Comparison of ENCODE assay signal across 1 cellular context in the genomic region with DNA sequence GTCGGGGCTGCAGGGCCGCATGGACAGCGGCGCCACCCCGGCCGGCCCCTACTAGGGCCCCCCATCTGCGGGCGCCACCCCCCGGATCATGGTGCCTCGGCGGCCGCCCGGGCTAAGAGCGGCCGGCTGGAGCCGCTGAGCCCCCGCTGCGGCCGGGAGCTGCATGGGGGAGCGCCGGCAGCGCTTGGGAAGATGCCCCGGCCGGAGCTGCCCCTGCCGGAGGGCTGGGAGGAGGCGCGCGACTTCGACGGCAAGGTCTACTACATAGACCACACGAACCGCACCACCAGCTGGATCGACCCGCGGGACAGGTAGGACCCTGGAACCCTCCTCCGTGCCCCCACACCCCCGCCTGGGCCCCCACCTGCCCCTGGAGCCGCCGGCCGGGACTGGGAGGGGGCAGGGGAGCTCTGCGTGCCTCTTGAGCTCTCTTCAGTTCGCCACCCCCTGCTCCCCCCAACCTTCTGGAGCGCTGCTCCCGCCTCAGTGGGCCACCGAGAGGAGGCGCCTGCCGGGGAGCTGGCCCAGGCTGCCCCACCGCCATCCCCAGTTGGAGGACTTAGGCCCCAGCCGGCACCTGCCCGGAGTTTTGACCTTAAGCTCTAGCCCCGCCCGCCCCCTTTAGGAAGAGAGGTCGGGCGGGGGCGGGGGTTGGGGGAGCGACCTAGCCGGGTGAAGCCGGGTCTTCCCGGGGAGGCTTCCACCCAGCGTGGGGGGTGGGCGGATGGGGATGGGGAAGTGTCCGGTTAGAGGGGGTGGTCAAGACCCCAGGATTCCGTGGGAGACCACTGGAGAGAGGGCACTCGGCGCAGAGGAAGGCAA.
A peak's percentile ranks its signal among the peaks of the same experiment; 100 is the strongest.
TF ChIP-seq lines count a peak whose summit lies in the region.

No MANE protein-coding gene starts in this region.

TF ChIP-seq in HepG2, 621 proteins besides CTCF, POLR2A, EP300 and RAD21 (continued from another document and continues in another):
- TF ChIP-seq, protein P1, sequence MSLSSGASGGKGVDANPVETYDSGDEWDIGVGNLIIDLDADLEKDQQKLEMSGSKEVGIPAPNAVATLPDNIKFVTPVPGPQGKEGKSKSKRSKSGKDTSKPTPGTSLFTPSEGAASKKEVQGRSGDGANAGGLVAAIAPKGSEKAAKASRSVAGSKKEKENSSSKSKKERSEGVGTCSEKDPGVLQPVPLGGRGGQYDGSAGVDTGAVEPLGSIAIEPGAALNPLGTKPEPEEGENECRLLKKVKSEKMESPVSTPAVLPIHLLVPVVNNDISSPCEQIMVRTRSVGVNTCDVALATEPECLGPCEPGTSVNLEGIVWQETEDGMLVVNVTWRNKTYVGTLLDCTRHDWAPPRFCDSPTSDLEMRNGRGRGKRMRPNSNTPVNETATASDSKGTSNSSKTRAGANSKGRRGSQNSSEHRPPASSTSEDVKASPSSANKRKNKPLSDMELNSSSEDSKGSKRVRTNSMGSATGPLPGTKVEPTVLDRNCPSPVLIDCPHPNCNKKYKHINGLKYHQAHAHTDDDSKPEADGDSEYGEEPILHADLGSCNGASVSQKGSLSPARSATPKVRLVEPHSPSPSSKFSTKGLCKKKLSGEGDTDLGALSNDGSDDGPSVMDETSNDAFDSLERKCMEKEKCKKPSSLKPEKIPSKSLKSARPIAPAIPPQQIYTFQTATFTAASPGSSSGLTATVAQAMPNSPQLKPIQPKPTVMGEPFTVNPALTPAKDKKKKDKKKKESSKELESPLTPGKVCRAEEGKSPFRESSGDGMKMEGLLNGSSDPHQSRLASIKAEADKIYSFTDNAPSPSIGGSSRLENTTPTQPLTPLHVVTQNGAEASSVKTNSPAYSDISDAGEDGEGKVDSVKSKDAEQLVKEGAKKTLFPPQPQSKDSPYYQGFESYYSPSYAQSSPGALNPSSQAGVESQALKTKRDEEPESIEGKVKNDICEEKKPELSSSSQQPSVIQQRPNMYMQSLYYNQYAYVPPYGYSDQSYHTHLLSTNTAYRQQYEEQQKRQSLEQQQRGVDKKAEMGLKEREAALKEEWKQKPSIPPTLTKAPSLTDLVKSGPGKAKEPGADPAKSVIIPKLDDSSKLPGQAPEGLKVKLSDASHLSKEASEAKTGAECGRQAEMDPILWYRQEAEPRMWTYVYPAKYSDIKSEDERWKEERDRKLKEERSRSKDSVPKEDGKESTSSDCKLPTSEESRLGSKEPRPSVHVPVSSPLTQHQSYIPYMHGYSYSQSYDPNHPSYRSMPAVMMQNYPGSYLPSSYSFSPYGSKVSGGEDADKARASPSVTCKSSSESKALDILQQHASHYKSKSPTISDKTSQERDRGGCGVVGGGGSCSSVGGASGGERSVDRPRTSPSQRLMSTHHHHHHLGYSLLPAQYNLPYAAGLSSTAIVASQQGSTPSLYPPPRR (CRISPR knock-in tag; IDR thresholded peaks at IDR 0.05; ENCODE audit: borderline replicate concordance): no peak
- TF ChIP-seq ZNF251 (CRISPR knock-in tag; IDR thresholded peaks at IDR 0.05): no peak
- no peak for TF ChIP-seq LCORL (IDR thresholded peaks at IDR 0.05)
- peak; percentile 44; the same call in 1 of the 2 replicates for TF ChIP-seq LCORL (CRISPR knock-in tag; IDR thresholded peaks at IDR 0.05)
- peak; percentile 62; the same call in 1 of the 2 replicates for TF ChIP-seq HOXA5 (CRISPR knock-in tag; IDR thresholded peaks at IDR 0.05)
- TF ChIP-seq ZNF605 (CRISPR knock-in tag; IDR thresholded peaks at IDR 0.05): no peak
- no peak for TF ChIP-seq SIX4 (CRISPR knock-in tag; IDR thresholded peaks at IDR 0.05)
- peak; percentile 28 for TF ChIP-seq HNRNPLL (IDR thresholded peaks at IDR 0.05; ENCODE audit: low read depth, low read length, poor library complexity, severe bottlenecking)
- no peak for TF ChIP-seq ZNF670 (CRISPR knock-in tag; IDR thresholded peaks at IDR 0.05; ENCODE audit: borderline replicate concordance)
- no peak for TF ChIP-seq HMG20A (CRISPR knock-in tag; IDR thresholded peaks at IDR 0.05; ENCODE audit: borderline replicate concordance)
- TF ChIP-seq AGO2 (optimal IDR thresholded peaks at IDR 0.05; ENCODE audit: low read depth, low read length): peak; percentile 31
- TF ChIP-seq ZBTB8A (CRISPR knock-in tag; IDR thresholded peaks at IDR 0.05; ENCODE audit: borderline replicate concordance, low read depth): no peak
- TF ChIP-seq, protein P2, sequence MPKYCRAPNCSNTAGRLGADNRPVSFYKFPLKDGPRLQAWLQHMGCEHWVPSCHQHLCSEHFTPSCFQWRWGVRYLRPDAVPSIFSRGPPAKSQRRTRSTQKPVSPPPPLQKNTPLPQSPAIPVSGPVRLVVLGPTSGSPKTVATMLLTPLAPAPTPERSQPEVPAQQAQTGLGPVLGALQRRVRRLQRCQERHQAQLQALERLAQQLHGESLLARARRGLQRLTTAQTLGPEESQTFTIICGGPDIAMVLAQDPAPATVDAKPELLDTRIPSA (CRISPR knock-in tag; IDR thresholded peaks at IDR 0.05; ENCODE audit: borderline replicate concordance): no peak
- TF ChIP-seq, protein P3, sequence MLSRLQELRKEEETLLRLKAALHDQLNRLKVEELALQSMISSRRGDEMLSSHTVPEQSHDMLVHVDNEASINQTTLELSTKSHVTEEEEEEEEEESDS (CRISPR knock-in tag; IDR thresholded peaks at IDR 0.05; ENCODE audit: borderline replicate concordance): no peak
- TF ChIP-seq MYC (CRISPR knock-in tag; IDR thresholded peaks at IDR 0.05; ENCODE audit: borderline replicate concordance): peak; percentile 35
- 0 out of 2 replicates have a peak, but pooled peaks have one; percentile 34 for TF ChIP-seq HOXD1 (CRISPR knock-in tag; IDR thresholded peaks at IDR 0.05)
- no peak for TF ChIP-seq RFX5 (IDR thresholded peaks at IDR 0.05; ENCODE audit: low read depth, low read length)
- no peak for TF ChIP-seq RORA (CRISPR knock-in tag; IDR thresholded peaks at IDR 0.05)
- TF ChIP-seq POGZ (CRISPR knock-in tag; IDR thresholded peaks at IDR 0.05): no peak
- TF ChIP-seq ZNF713 (CRISPR knock-in tag; IDR thresholded peaks at IDR 0.05): no peak
- 0 out of 2 replicates have a peak, but pooled peaks have one; percentile 26 for TF ChIP-seq MEIS2 (CRISPR knock-in tag; IDR thresholded peaks at IDR 0.05)
- TF ChIP-seq, protein P4, sequence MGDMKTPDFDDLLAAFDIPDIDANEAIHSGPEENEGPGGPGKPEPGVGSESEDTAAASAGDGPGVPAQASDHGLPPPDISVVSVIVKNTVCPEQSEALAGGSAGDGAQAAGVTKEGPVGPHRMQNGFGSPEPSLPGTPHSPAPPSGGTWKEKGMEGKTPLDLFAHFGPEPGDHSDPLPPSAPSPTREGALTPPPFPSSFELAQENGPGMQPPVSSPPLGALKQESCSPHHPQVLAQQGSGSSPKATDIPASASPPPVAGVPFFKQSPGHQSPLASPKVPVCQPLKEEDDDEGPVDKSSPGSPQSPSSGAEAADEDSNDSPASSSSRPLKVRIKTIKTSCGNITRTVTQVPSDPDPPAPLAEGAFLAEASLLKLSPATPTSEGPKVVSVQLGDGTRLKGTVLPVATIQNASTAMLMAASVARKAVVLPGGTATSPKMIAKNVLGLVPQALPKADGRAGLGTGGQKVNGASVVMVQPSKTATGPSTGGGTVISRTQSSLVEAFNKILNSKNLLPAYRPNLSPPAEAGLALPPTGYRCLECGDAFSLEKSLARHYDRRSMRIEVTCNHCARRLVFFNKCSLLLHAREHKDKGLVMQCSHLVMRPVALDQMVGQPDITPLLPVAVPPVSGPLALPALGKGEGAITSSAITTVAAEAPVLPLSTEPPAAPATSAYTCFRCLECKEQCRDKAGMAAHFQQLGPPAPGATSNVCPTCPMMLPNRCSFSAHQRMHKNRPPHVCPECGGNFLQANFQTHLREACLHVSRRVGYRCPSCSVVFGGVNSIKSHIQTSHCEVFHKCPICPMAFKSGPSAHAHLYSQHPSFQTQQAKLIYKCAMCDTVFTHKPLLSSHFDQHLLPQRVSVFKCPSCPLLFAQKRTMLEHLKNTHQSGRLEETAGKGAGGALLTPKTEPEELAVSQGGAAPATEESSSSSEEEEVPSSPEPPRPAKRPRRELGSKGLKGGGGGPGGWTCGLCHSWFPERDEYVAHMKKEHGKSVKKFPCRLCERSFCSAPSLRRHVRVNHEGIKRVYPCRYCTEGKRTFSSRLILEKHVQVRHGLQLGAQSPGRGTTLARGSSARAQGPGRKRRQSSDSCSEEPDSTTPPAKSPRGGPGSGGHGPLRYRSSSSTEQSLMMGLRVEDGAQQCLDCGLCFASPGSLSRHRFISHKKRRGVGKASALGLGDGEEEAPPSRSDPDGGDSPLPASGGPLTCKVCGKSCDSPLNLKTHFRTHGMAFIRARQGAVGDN (CRISPR knock-in tag; IDR thresholded peaks at IDR 0.05): no peak; the same call in 1 of the 2 replicates
- no peak for TF ChIP-seq MAZ (IDR thresholded peaks at IDR 0.05; ENCODE audit: borderline replicate concordance, low read depth, low read length)
- TF ChIP-seq MAZ (CRISPR knock-in tag; IDR thresholded peaks at IDR 0.05; ENCODE audit: low read depth): no peak; the same call in 1 of the 2 replicates
- TF ChIP-seq NR2F1 (CRISPR knock-in tag; IDR thresholded peaks at IDR 0.05): no peak
- TF ChIP-seq, protein P5, sequence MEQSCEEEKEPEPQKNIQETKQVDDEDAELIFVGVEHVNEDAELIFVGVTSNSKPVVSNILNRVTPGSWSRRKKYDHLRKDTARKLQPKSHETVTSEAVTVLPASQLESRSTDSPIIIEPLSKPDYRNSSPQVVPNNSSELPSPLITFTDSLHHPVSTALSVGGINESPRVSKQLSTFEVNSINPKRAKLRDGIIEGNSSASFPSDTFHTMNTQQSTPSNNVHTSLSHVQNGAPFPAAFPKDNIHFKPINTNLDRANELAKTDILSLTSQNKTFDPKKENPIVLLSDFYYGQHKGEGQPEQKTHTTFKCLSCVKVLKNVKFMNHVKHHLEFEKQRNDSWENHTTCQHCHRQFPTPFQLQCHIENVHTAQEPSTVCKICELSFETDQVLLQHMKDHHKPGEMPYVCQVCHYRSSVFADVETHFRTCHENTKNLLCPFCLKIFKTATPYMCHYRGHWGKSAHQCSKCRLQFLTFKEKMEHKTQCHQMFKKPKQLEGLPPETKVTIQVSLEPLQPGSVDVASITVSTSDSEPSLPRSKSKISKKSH (CRISPR knock-in tag; IDR thresholded peaks at IDR 0.05; ENCODE audit: borderline replicate concordance): no peak
- TF ChIP-seq MAF1 (CRISPR knock-in tag; IDR thresholded peaks at IDR 0.05; ENCODE audit: borderline replicate concordance): no peak
- TF ChIP-seq MLLT10 (CRISPR knock-in tag; IDR thresholded peaks at IDR 0.05): no peak
- no peak for TF ChIP-seq ZNF343 (CRISPR knock-in tag; IDR thresholded peaks at IDR 0.05)
- no peak for TF ChIP-seq ZNF430 (CRISPR knock-in tag; IDR thresholded peaks at IDR 0.05)
- TF ChIP-seq KDM5B (CRISPR knock-in tag; IDR thresholded peaks at IDR 0.05; ENCODE audit: borderline replicate concordance): no peak
- TF ChIP-seq ZNF549 (CRISPR knock-in tag; IDR thresholded peaks at IDR 0.05): no peak
- no peak for TF ChIP-seq ZNF557 (CRISPR knock-in tag; IDR thresholded peaks at IDR 0.05)
- TF ChIP-seq SPEN (CRISPR knock-in tag; IDR thresholded peaks at IDR 0.05; ENCODE audit: low read depth): no peak
- no peak for TF ChIP-seq ZNF33A (CRISPR knock-in tag; IDR thresholded peaks at IDR 0.05; ENCODE audit: borderline replicate concordance)
- TF ChIP-seq ZKSCAN1 (IDR thresholded peaks at IDR 0.05; ENCODE audit: low read length): no peak
- peak; percentile 4; the same call in 1 of the 2 replicates for TF ChIP-seq HDAC1 (CRISPR knock-in tag; IDR thresholded peaks at IDR 0.05)
- peak; percentile 45 for TF ChIP-seq ZFX (CRISPR knock-in tag; IDR thresholded peaks at IDR 0.05; ENCODE audit: low read depth)
- TF ChIP-seq ZNF577 (CRISPR knock-in tag; IDR thresholded peaks at IDR 0.05; ENCODE audit: borderline replicate concordance, low read depth): no peak
- no peak for TF ChIP-seq CHCHD3 (CRISPR knock-in tag; IDR thresholded peaks at IDR 0.05)
- no peak for TF ChIP-seq ZNF615 (CRISPR knock-in tag; IDR thresholded peaks at IDR 0.05; ENCODE audit: borderline replicate concordance)
- no peak for TF ChIP-seq GABPB1 (CRISPR knock-in tag; IDR thresholded peaks at IDR 0.05)
- no peak for TF ChIP-seq SMAD9 (CRISPR knock-in tag; IDR thresholded peaks at IDR 0.05)
- TF ChIP-seq KMT2A (CRISPR knock-in tag; IDR thresholded peaks at IDR 0.05): 0 out of 2 replicates have a peak, but pooled peaks have one; percentile 13
- TF ChIP-seq, protein P6, sequence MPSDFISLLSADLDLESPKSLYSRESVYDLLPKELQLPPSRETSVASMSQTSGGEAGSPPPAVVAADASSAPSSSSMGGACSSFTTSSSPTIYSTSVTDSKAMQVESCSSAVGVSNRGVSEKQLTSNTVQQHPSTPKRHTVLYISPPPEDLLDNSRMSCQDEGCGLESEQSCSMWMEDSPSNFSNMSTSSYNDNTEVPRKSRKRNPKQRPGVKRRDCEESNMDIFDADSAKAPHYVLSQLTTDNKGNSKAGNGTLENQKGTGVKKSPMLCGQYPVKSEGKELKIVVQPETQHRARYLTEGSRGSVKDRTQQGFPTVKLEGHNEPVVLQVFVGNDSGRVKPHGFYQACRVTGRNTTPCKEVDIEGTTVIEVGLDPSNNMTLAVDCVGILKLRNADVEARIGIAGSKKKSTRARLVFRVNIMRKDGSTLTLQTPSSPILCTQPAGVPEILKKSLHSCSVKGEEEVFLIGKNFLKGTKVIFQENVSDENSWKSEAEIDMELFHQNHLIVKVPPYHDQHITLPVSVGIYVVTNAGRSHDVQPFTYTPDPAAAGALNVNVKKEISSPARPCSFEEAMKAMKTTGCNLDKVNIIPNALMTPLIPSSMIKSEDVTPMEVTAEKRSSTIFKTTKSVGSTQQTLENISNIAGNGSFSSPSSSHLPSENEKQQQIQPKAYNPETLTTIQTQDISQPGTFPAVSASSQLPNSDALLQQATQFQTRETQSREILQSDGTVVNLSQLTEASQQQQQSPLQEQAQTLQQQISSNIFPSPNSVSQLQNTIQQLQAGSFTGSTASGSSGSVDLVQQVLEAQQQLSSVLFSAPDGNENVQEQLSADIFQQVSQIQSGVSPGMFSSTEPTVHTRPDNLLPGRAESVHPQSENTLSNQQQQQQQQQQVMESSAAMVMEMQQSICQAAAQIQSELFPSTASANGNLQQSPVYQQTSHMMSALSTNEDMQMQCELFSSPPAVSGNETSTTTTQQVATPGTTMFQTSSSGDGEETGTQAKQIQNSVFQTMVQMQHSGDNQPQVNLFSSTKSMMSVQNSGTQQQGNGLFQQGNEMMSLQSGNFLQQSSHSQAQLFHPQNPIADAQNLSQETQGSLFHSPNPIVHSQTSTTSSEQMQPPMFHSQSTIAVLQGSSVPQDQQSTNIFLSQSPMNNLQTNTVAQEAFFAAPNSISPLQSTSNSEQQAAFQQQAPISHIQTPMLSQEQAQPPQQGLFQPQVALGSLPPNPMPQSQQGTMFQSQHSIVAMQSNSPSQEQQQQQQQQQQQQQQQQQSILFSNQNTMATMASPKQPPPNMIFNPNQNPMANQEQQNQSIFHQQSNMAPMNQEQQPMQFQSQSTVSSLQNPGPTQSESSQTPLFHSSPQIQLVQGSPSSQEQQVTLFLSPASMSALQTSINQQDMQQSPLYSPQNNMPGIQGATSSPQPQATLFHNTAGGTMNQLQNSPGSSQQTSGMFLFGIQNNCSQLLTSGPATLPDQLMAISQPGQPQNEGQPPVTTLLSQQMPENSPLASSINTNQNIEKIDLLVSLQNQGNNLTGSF (CRISPR knock-in tag; IDR thresholded peaks at IDR 0.05): no peak
- TF ChIP-seq JUNB (CRISPR knock-in tag; IDR thresholded peaks at IDR 0.05; ENCODE audit: borderline replicate concordance): no peak
- TF ChIP-seq HNF4A (CRISPR knock-in tag; IDR thresholded peaks at IDR 0.05): peak; percentile 31
- TF ChIP-seq ISL2 (CRISPR knock-in tag; IDR thresholded peaks at IDR 0.05): no peak
- TF ChIP-seq SATB2 (CRISPR knock-in tag; IDR thresholded peaks at IDR 0.05): no peak
